ENCODE assay signal across 19 cellular contexts in the genomic region with DNA sequence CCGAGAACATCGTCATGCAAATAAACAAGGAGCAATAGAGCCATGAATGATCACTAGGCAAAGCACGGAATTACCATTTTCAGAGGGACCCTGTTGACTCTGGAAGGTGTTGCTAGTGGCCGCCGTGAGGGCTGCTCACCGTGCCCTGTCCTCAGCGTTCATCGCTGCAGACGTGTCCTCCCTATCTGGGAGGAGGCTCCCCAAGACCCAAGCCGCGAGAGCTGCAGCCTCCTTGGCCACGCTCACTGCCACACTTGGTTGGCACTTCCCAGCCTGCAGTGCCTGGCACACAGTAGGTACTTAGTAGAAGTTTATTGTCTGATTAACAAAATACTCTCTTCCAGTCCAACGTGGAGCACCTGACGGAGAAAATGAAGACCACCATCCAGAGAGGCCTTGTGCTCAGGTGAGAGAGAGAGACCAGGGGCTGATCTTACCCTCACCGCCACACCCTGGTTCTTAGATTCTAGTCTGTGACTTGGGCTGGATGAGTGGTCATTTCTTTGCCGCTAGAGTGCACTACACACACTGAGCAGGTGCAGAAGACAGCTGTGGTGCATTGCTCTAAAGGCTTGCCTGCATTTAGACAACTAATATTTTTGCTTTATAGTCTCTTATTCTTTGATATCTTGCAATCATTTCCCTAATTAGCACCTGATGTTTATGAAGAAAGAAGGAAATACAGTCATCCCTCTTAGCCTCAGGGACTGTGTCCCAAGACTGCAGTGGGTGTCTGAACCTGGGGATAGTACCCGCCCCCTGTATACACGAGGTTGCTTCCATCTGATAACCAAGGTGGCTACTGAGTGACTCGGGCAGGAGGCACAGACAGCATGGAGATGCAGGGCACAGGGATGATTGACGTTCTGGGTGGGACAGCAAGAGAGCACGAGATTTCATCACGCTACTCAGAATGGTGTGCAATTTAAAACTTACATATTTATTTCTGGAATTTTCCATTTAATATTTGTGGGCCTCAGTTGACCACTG. TPM values are rescaled to one million over a fixed set of nuclear protein-coding genes. Genes with fewer than 3 reads are reported as not detected.
A peak's percentile ranks its signal among the peaks of the same experiment; 100 is the strongest.
DNase-seq lines count a peak whose midpoint lies in the region; ATAC-seq, FAIRE-seq and TF ChIP-seq lines count a peak whose summit lies in the region.
"Had no signal": no experiment of that assay in that cellular context is flagged by ENCODE, and none has a peak within 500 bp of the region (broad histone marks: within the 10 kb centered on the region; RNA-seq: fewer than 3 reads in every experiment).

No MANE protein-coding gene starts in this region.

- no TSS peak for BruUV-seq in A673 (replicated peaks; lab: Mats Ljungman, UMichigan)

- H2AFZ ChIP-seq in GM23338: no peak overlapping the region

- no peaks in the 10 kb centered on the region for H3K9me2 ChIP-seq in GM23338 (ENCODE audit: insufficient read depth)

- peak overlapping the region; percentile 36; the same call in 1 of the 2 replicates for H3K27ac Mint-ChIP-seq in GM23338
- peak overlapping the region; percentile 60 for H3K27ac Mint-ChIP-seq in activated naive CD8-positive, alpha-beta T cell treated with anti-CD3 and anti-CD28 coated beads, Interleukin-2, amount 50 U/mL, for 24 hours
- H3K27ac Mint-ChIP-seq: activated CD8-positive, alpha-beta memory T cell treated with anti-CD3 and anti-CD28 coated beads, Interleukin-2, amount 10 ng/mL, durations not matched to agents 7 days and 5 days; activated naive CD4-positive, alpha-beta T cell treated with anti-CD3 and anti-CD28 coated beads for 36 hours had no signal

- intact Hi-C loops in A673 (cut with micrococcal nuclease; ENCODE audit: unreplicated experiment): no loop called here
- intact Hi-C loops in kidney (cut with DNase I): no loop called here

- H3K36me3 ChIP-seq in A673 (ENCODE audit: insufficient read depth, low read length, poor library complexity, severe bottlenecking) (peaks cover 91% of the 10 kb centered on the region), GM23338 (ENCODE audit: insufficient read depth) (peaks cover 43% of the 10 kb centered on the region), kidney (ENCODE audit: control insufficient read depth in 1 of 2, insufficient read depth in 2 of 2, low read length in 2 of 2) (peaks cover 13 to 41% of the 10 kb centered on the region in 2 donors)

- ATAC-seq in GM23338: no peak
- ATAC-seq in activated naive CD8-positive, alpha-beta T cell treated with anti-CD3 and anti-CD28 coated beads, Interleukin-2, amount 50 U/mL, for 24 hours: no peak
- ATAC-seq: activated CD8-positive, alpha-beta memory T cell treated with anti-CD3 and anti-CD28 coated beads, Interleukin-2, amount 10 ng/mL, durations not matched to agents 7 days and 5 days; left lobe of liver; mucosa of descending colon had no signal

- H3K4me1 ChIP-seq in A673 (ENCODE audit: insufficient read depth, low read length, poor library complexity, severe bottlenecking): no peaks in the 10 kb centered on the region
- H3K4me1 ChIP-seq in GM23338 (ENCODE audit: insufficient read depth): no peaks in the 10 kb centered on the region
- peaks cover 0 to 5% of the 10 kb centered on the region in 2 donors for H3K4me1 ChIP-seq in kidney (ENCODE audit: control insufficient read depth in 1 of 2, insufficient read depth in 1 of 2, low read depth in 1 of 2, low read length in 2 of 2)
- H3K4me1 ChIP-seq: Peyer's patch, thyroid gland had no signal

- FAIRE-seq in kidney (lab: Jason Lieb, UNC): no peak

- peaks cover 10% of the 10 kb centered on the region for H3K27me3 Mint-ChIP-seq in GM23338 (ENCODE audit: insufficient read depth, low read depth, poor library complexity)
- H3K27me3 Mint-ChIP-seq in activated naive CD8-positive, alpha-beta T cell treated with anti-CD3 and anti-CD28 coated beads, Interleukin-2, amount 50 U/mL, for 24 hours: no peaks in the 10 kb centered on the region
- H3K27me3 Mint-ChIP-seq: activated CD8-positive, alpha-beta memory T cell treated with anti-CD3 and anti-CD28 coated beads, Interleukin-2, amount 10 ng/mL, durations not matched to agents 7 days and 5 days had no signal

- CTCF ChIA-PET in A673 (lab: Charles Lee): no interaction called here

- H3K4me3 Mint-ChIP-seq in GM23338: no peak overlapping the region
- H3K4me3 Mint-ChIP-seq in activated naive CD8-positive, alpha-beta T cell treated with anti-CD3 and anti-CD28 coated beads, Interleukin-2, amount 50 U/mL, for 24 hours: no peak overlapping the region
- H3K4me3 Mint-ChIP-seq: activated CD8-positive, alpha-beta memory T cell treated with anti-CD3 and anti-CD28 coated beads, Interleukin-2, amount 10 ng/mL, durations not matched to agents 7 days and 5 days; activated naive CD4-positive, alpha-beta T cell treated with anti-CD3 and anti-CD28 coated beads for 36 hours had no signal

- H3F3A ChIP-seq in GM23338 (replicated peaks; ENCODE audit: low read depth): no peaks in the 10 kb centered on the region; the same call in 1 of the 2 replicates

- no peak for DNase-seq in A673 (ENCODE audit: low spot score)
- no peak for DNase-seq in GM23338 (ENCODE audit: low spot score)
- no peak for DNase-seq in activated naive CD8-positive, alpha-beta T cell treated with anti-CD3 and anti-CD28 coated beads, Interleukin-2, amount 50 U/mL, for 24 hours
- peak; percentile 70 for DNase-seq in kidney
- no peak for DNase-seq in retina
- no peak for DNase-seq in NCI-H69 (lab: John Stamatoyannopoulos, UW)
- DNase-seq in COR-L47 (lab: John Stamatoyannopoulos, UW): no peak
- DNase-seq in activated CD4-positive, CD25-positive, alpha-beta regulatory T cell (lab: John Stamatoyannopoulos, UW): no peak
- DNase-seq: activated CD8-positive, alpha-beta memory T cell treated with anti-CD3 and anti-CD28 coated beads, Interleukin-2, amount 10 ng/mL, durations not matched to agents 7 days and 5 days; activated naive CD4-positive, alpha-beta T cell treated with anti-CD3 and anti-CD28 coated beads for 36 hours; IMR-90; NCI-H1048; NCI-H2107; NCI-H748 treated with DMSO at 0.1 percent for 48 hours; Peyer's patch; thyroid gland had no signal

- H3K27ac ChIP-seq in A673 (ENCODE audit: low read depth, low read length, poor library complexity, severe bottlenecking): peak overlapping the region; percentile 21
- no peak overlapping the region for H3K27ac ChIP-seq in GM23338 (ENCODE audit: low read depth)
- H3K27ac ChIP-seq in kidney (ENCODE audit: low read depth in 2 of 2, low read length in 2 of 2): no peak overlapping the region
- H3K27ac ChIP-seq: Peyer's patch, skin epidermis, thyroid gland had no signal

- H4K20me1 ChIP-seq in GM23338 (replicated peaks; ENCODE audit: insufficient read depth): peaks cover 11% of the 10 kb centered on the region

- POLR2A ChIA-PET in A673 (lab: Charles Lee; ENCODE audit: low non-redundant PET): no interaction called here

- no peaks in the 10 kb centered on the region for H3K9me3 Mint-ChIP-seq in GM23338
- no peaks in the 10 kb centered on the region for H3K9me3 Mint-ChIP-seq in activated naive CD8-positive, alpha-beta T cell treated with anti-CD3 and anti-CD28 coated beads, Interleukin-2, amount 50 U/mL, for 24 hours

- peaks cover 83% of the 10 kb centered on the region for H3K36me3 Mint-ChIP-seq in GM23338 (ENCODE audit: low read depth)
- H3K36me3 Mint-ChIP-seq in activated naive CD8-positive, alpha-beta T cell treated with anti-CD3 and anti-CD28 coated beads, Interleukin-2, amount 50 U/mL, for 24 hours (ENCODE audit: low read depth): peaks cover 79% of the 10 kb centered on the region

- H3K9me3 ChIP-seq in A673 (ENCODE audit: low read depth, low read length, poor library complexity, severe bottlenecking): no peaks in the 10 kb centered on the region
- no peaks in the 10 kb centered on the region for H3K9me3 ChIP-seq in kidney (ENCODE audit: control insufficient read depth in 1 of 2, low read length in 2 of 2)
- H3K9me3 ChIP-seq: Peyer's patch, thyroid gland had no signal

- H3K79me2 ChIP-seq in GM23338 (replicated peaks; ENCODE audit: insufficient read depth): no peaks in the 10 kb centered on the region

- TF ChIP-seq CTCF in A673 (conservative IDR thresholded peaks at IDR 0.05; ENCODE audit: low read depth, low read length) (no peak), GM23338 (conservative IDR thresholded peaks at IDR 0.05; ENCODE audit: low read depth in 2 of 2) (no peak), kidney (IDR thresholded peaks at IDR 0.05; ENCODE audit: borderline replicate concordance, extremely low read depth, insufficient read depth) (no peak)

- H3K4me3 ChIP-seq in A673 (ENCODE audit: low read depth, low read length, poor library complexity, severe bottlenecking) (no peak overlapping the region), GM23338 (no peak overlapping the region), kidney (ENCODE audit: low read length in 2 of 2) (no peak overlapping the region)
- H3K4me3 ChIP-seq: mucosa of descending colon, Peyer's patch, skin epidermis, thyroid gland had no signal

- no peak overlapping the region for H3K4me2 ChIP-seq in GM23338

- no peaks in the 10 kb centered on the region for H3K4me1 Mint-ChIP-seq in GM23338
- peaks cover 2% of the 10 kb centered on the region for H3K4me1 Mint-ChIP-seq in activated naive CD8-positive, alpha-beta T cell treated with anti-CD3 and anti-CD28 coated beads, Interleukin-2, amount 50 U/mL, for 24 hours

- no peak overlapping the region for H3K9ac ChIP-seq in kidney (ENCODE audit: low read length in 2 of 2)

- H3K27me3 ChIP-seq in A673 (replicated peaks; ENCODE audit: insufficient read depth, low read depth, low read length, poor library complexity) (no peaks in the 10 kb centered on the region), GM23338 (ENCODE audit: insufficient read depth) (no peaks in the 10 kb centered on the region)
- H3K27me3 ChIP-seq: Peyer's patch, thyroid gland had no signal

TF ChIP-seq in GM23338, 12 proteins besides CTCF, POLR2A, EP300 and RAD21 (continues in another document):
- TF ChIP-seq ZNF114 (CRISPR knock-in tag; IDR thresholded peaks at IDR 0.05) (no peak), ZNF331 (CRISPR knock-in tag; IDR thresholded peaks at IDR 0.05; ENCODE audit: low read depth) (no peak), EZH2 (IDR thresholded peaks at IDR 0.05; ENCODE audit: low read depth, unreplicated experiment) (no peak), STAT1 (IDR thresholded peaks at IDR 0.05; ENCODE audit: unreplicated experiment) (no peak), CREB1 (CRISPR knock-in tag; IDR thresholded peaks at IDR 0.05; ENCODE audit: low read depth) (no peak)
- TF ChIP-seq, protein P1, sequence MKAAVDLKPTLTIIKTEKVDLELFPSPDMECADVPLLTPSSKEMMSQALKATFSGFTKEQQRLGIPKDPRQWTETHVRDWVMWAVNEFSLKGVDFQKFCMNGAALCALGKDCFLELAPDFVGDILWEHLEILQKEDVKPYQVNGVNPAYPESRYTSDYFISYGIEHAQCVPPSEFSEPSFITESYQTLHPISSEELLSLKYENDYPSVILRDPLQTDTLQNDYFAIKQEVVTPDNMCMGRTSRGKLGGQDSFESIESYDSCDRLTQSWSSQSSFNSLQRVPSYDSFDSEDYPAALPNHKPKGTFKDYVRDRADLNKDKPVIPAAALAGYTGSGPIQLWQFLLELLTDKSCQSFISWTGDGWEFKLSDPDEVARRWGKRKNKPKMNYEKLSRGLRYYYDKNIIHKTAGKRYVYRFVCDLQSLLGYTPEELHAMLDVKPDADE (IDR thresholded peaks at IDR 0.05): no peak

RNA-seq across cellular contexts. Expression of a gene that starts 40.3 kb away (rescaled TPM):
- total RNA-seq in A673 (2021) (80.1 and 83.5 TPM in 2 replicates), kidney (60.7 TPM)
- 33.0 and 51.1 TPM in 2 replicates for total RNA-seq in GM23338 (2014; rRNA removed; shearing (Covaris generic))
- polyA plus RNA-seq in GM23338 (2016; fragmentation: Nextera tagmentation; extraction: Ambion mirVana) (25.1 and 29.0 TPM in 2 replicates), kidney (ENCODE audit: insufficient read depth, low read depth, low replicate concordance) (28.8 TPM)
